In genomic region chr5:55915783-55916182, GRCh38 we compare ENCODE assay signal across 27 cellular contexts.
"Had no signal": no experiment of that assay in that cellular context is flagged by ENCODE, and none has a peak within 500 bp of the region (broad histone marks: within the 10 kb centered on the region; RNA-seq: fewer than 3 reads in every experiment).

No MANE protein-coding gene starts in this region.

- H3K4me3 Mint-ChIP-seq: immature natural killer cell; naive B cell; natural killer cell; nephron progenitor cell; neural progenitor cell; stimulated activated memory B cell treated with anti-CD40 and anti-IgM and Interleukin-4, amounts not matched to agents 10 μg/mL and 1 μg/mL and 100 μg/mL, for 72 hours had no signal

- DNase-seq: heart left ventricle; hypothalamus; immature natural killer cell; kidney; left colon; left lung; naive B cell; natural killer cell; nephron progenitor cell; occipital lobe; right lobe of liver; stimulated activated CD4-positive, alpha-beta T cell treated with anti-CD3 and anti-CD28 coated beads, Interleukin-12 subunit alpha, Interleukin-12 subunit beta, amount 100 ng/mL, for 4 hours; stimulated activated CD4-positive, alpha-beta T cell treated with anti-CD3 and anti-CD28 coated beads, Interleukin-4, amount 100 ng/mL, for 24 hours; stimulated activated naive CD8-positive, alpha-beta T cell treated with anti-CD3 and anti-CD28 coated beads, Interleukin-15, Interleukin-2, amounts not matched to agents 100 U/mL and 50 U/mL, for 24 hours; stomach; testis; tibial artery; trophoblast cell; uterus had no signal

- H3K36me3 ChIP-seq: heart left ventricle, left lung, neural progenitor cell, neutrophil, right atrium auricular region, right lobe of liver, stomach, tibial artery, uterus had no signal

- H3K27ac Mint-ChIP-seq: immature natural killer cell; naive B cell; natural killer cell; nephron progenitor cell; neural progenitor cell; progenitor cell of endocrine pancreas; stimulated activated memory B cell treated with anti-CD40 and anti-IgM and Interleukin-4, amounts not matched to agents 10 μg/mL and 1 μg/mL and 100 μg/mL, for 72 hours had no signal

- H3K27ac ChIP-seq: heart left ventricle, left lung, neural progenitor cell, neutrophil, parathyroid adenoma, right atrium auricular region, right lobe of liver, skin epidermis, stomach, testis, uterus had no signal

- H3K4me1 ChIP-seq: left lung, neural progenitor cell, parathyroid adenoma, right atrium auricular region, right lobe of liver, stomach, testis, uterus had no signal

- H3K4me1 Mint-ChIP-seq: natural killer cell had no signal

- H3K9me3 ChIP-seq: heart left ventricle, left lung, neutrophil, right atrium auricular region, right lobe of liver, stomach, testis, tibial artery, uterus had no signal

- ATAC-seq: heart left ventricle; left colon; left lung; natural killer cell; right lobe of liver; stimulated activated memory B cell treated with anti-CD40 and anti-IgM and Interleukin-4, amounts not matched to agents 10 μg/mL and 1 μg/mL and 100 μg/mL, for 72 hours; stimulated activated naive CD8-positive, alpha-beta T cell treated with anti-CD3 and anti-CD28 coated beads, Interleukin-15, Interleukin-2, amounts not matched to agents 100 U/mL and 50 U/mL, for 24 hours had no signal

- H3K9me3 Mint-ChIP-seq: immature natural killer cell; natural killer cell; nephron progenitor cell; neural progenitor cell; stimulated activated memory B cell treated with anti-CD40 and anti-IgM and Interleukin-4, amounts not matched to agents 10 μg/mL and 1 μg/mL and 100 μg/mL, for 72 hours had no signal

- H3K27me3 Mint-ChIP-seq: progenitor cell of endocrine pancreas had no signal

- H3K4me3 ChIP-seq: heart left ventricle, left lung, lung, neural progenitor cell, right atrium auricular region, right lobe of liver, skin epidermis, stomach, testis, tibial artery, uterus had no signal

- H3K36me3 Mint-ChIP-seq: immature natural killer cell; naive B cell; natural killer cell; neural progenitor cell; stimulated activated memory B cell treated with anti-CD40 and anti-IgM and Interleukin-4, amounts not matched to agents 10 μg/mL and 1 μg/mL and 100 μg/mL, for 72 hours had no signal

- H3K27me3 ChIP-seq: heart left ventricle, left lung, neural progenitor cell, right atrium auricular region, right lobe of liver, stomach, testis, tibial artery, uterus had no signal
